ENCODE assay signal across 9 cellular contexts in genomic region chr16:66894948-66895696, GRCh38. TPM values are rescaled to one million over a fixed set of nuclear protein-coding genes. Genes with fewer than 3 reads are reported as not detected.
A peak's percentile ranks its signal among the peaks of the same experiment; 100 is the strongest.
DNase-seq lines count a peak whose midpoint lies in the region; ATAC-seq and TF ChIP-seq lines count a peak whose summit lies in the region.
"Had no signal": no experiment of that assay in that cellular context is flagged by ENCODE, and none has a peak within 500 bp of the region (broad histone marks: within the 10 kb centered on the region; RNA-seq: fewer than 3 reads in every experiment).

No MANE protein-coding gene starts in this region.

- TF ChIP-seq CTCF in tibial artery (IDR thresholded peaks at IDR 0.05) = peak; percentile 82 to 96

- peak overlapping the region; percentile 86 to 91 for H3K27ac ChIP-seq in tibial artery

- H3K9me3 Mint-ChIP-seq in naive thymus-derived CD8-positive, alpha-beta T cell = no peaks in the 10 kb centered on the region

- no peaks in the 10 kb centered on the region for H3K27me3 ChIP-seq in tibial artery

- no peak for TF ChIP-seq POLR2A in erythroblast (IDR thresholded peaks at IDR 0.05; ENCODE audit: low read length)

- ATAC-seq in HG03135 (IDR thresholded peaks at IDR 0.05; ENCODE audit: unreplicated experiment) = peak; percentile 70
- ATAC-seq in naive thymus-derived CD8-positive, alpha-beta T cell = peak; percentile 77 to 91
- ATAC-seq in GM21360 (IDR thresholded peaks at IDR 0.05; ENCODE audit: unreplicated experiment) = no peak

- H3K4me1 Mint-ChIP-seq in naive thymus-derived CD8-positive, alpha-beta T cell = peaks cover 0 to 10% (median 4%) of the 10 kb centered on the region in 4 donors

- no peaks in the 10 kb centered on the region for H3K9me3 ChIP-seq in tibial artery

- H3K36me3 ChIP-seq in tibial artery = no peaks in the 10 kb centered on the region

- H3K36me3 Mint-ChIP-seq in naive thymus-derived CD8-positive, alpha-beta T cell = no peaks in the 10 kb centered on the region

- no peak overlapping the region for H3K4me3 Mint-ChIP-seq in naive thymus-derived CD8-positive, alpha-beta T cell

- H3K27me3 Mint-ChIP-seq in naive thymus-derived CD8-positive, alpha-beta T cell = no peaks in the 10 kb centered on the region

- H3K4me3 ChIP-seq in tibial artery = no peak overlapping the region

- peak overlapping the region in 3 of 10 donors; percentile 20 to 76 (median 22) for H3K27ac Mint-ChIP-seq in naive thymus-derived CD8-positive, alpha-beta T cell

- DNase-seq in GDM1 (lab: John Stamatoyannopoulos, UW) = peak; percentile 34
- DNase-seq in NOMO-1 treated with dmso at 0.1 percent for 144 hours (lab: John Stamatoyannopoulos, UW; ENCODE audit: unreplicated experiment) = peak; percentile 15
- peak; percentile 35 for DNase-seq in activated T-cell treated with anti-CD3 and anti-CD28 coated beads for 48 hours (ENCODE audit: low read depth)
- peak; percentile 80 to 91 for DNase-seq in erythroblast (lab: John Stamatoyannopoulos, UW)
- DNase-seq in naive thymus-derived CD8-positive, alpha-beta T cell = peak in 9 of 10 donors; percentile 24 to 69 (median 46)
- peak; percentile 70 to 80 for DNase-seq in tibial artery

- POLR2A ChIA-PET in naive thymus-derived CD8-positive, alpha-beta T cell (lab: Charles Lee) = no interaction called here

- peaks cover 10 to 51% (median 39%) of the 10 kb centered on the region in 4 donors for H3K4me1 ChIP-seq in tibial artery

- intact Hi-C loops in tibial artery (cut with DNase I; ENCODE audit: low total_unique reads) = loop anchor here (2.0 kb wide), 1 partner anchor 40 kb away; the partner anchor contains the start of genes CES2 and CIAO2B

RNA-seq across cellular contexts. Expression of gene PDP2, which starts 14.8 kb away (rescaled TPM):
- 10 to 100 TPM; 10.0 to 11.3 TPM for total RNA-seq in naive thymus-derived CD8-positive, alpha-beta T cell
- polyA plus RNA-seq in naive thymus-derived CD8-positive, alpha-beta T cell = 1 to 10 TPM; 1.2 to 1.8 (median 1.7) TPM

RNA-seq across cellular contexts. Expression of gene CDH16, which starts 23.6 kb away (rescaled TPM):
- not detected for total RNA-seq in naive thymus-derived CD8-positive, alpha-beta T cell
- polyA plus RNA-seq in naive thymus-derived CD8-positive, alpha-beta T cell = not detected
- total RNA-seq: glomerular endothelial cell had no signal

RNA-seq across cellular contexts. Expression of gene RRAD, which starts 30.2 kb away (rescaled TPM):
- total RNA-seq in naive thymus-derived CD8-positive, alpha-beta T cell = under 1 TPM in 1 of 2 experiments, not detected in 1; 0.55 TPM
- polyA plus RNA-seq in naive thymus-derived CD8-positive, alpha-beta T cell = not detected

RNA-seq across cellular contexts. Expression of gene CIAO2B, which starts 39.1 kb away (rescaled TPM):
- total RNA-seq in naive thymus-derived CD8-positive, alpha-beta T cell = 10 to 100 TPM; 57.6 to 64.4 TPM
- polyA plus RNA-seq in naive thymus-derived CD8-positive, alpha-beta T cell = 100 to 1,000 TPM in 1 of 3 donors, 10 to 100 TPM in 2; 86.1 to 110 (median 91.3) TPM

RNA-seq across cellular contexts. Expression of gene CES2, which starts 40.2 kb away (rescaled TPM):
- total RNA-seq in naive thymus-derived CD8-positive, alpha-beta T cell = 10 to 100 TPM; 56.7 to 62.7 TPM
- 10 to 100 TPM; 21.1 to 31.2 (median 31.2) TPM for polyA plus RNA-seq in naive thymus-derived CD8-positive, alpha-beta T cell

Comparison
In these comparisons a context has a peak if more than half of its experiments do, and no peak if none do; other contexts are left out.
1. DNase-seq: peak in every context shown above with its lines; median percentile 86 in erythroblast; 75 in tibial artery; 46 in naive thymus-derived CD8-positive, alpha-beta T cell; 35 in activated T-cell treated with anti-CD3 and anti-CD28 coated beads for 48 hours; 34 in GDM1; 15 in NOMO-1 treated with dmso at 0.1 percent for 144 hours.